In the genomic region with DNA sequence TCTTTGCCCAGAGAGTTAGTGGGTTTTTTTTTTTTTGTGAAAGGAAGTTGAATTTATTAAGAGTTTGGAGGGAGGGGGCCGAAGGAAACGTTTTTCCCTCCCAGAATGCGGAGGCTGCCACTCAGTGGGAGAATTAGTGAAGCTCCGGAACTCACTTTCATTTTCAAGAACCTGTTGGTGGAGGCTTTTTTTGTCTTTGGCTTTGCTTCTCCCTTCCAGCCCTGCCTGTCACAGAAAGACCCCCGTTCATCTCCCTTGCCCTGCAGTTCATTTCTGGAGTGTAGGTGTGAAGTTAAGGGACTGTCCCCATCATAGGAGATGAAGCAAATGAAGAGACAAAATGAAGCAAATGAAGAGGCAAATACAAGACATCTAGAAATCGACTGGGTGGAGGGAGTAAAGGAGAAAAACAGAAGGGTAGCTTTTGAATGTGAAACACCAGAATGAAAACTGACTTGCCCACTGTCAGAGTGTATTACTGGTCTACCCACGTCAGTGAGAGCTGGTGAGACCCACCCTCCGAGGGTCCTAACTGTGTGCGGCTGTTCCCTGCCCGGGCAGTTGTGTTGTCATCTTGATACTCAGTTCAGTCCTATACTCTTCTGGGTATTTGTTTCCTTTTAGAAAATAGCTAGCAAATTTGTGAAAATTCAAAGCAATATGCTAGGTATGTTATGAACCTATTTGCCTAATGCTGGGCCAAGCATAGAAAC, we compare ENCODE assay signal across 7 cellular contexts.
A peak's percentile ranks its signal among the peaks of the same experiment; 100 is the strongest.
DNase-seq lines count a peak whose midpoint lies in the region; ATAC-seq and TF ChIP-seq lines count a peak whose summit lies in the region.

No MANE protein-coding gene starts in this region.

- no peak overlapping the region for H3K4me3 ChIP-seq in hepatocyte

- H3K9me2 ChIP-seq in hepatocyte (replicated peaks; ENCODE audit: insufficient read depth): no peaks in the 10 kb centered on the region

- peak overlapping the region; percentile 42 for H3K27ac Mint-ChIP-seq in activated T-helper 1 cell treated with anti-CD3 and anti-CD28 coated beads, Interleukin-12 subunit alpha, Interleukin-12 subunit beta, Interleukin-2, Interleukin-4 antibody, amounts not matched to agents 30 ng/mL and 10 ng/mL and 1 ng/mL, durations not matched to agents 14 hours and 24 hours and 36 hours
- H3K27ac Mint-ChIP-seq in stimulated activated naive CD8-positive, alpha-beta T cell treated with anti-CD3 and anti-CD28 coated beads, Interleukin-15, Interleukin-2, amounts not matched to agents 100 ng/mL and 50 ng/mL, for 24 hours: peak overlapping the region; percentile 94

- peak; percentile 34 for ATAC-seq in GM18520 (IDR thresholded peaks at IDR 0.05; ENCODE audit: unreplicated experiment)
- ATAC-seq in HG03066 (IDR thresholded peaks at IDR 0.05; ENCODE audit: low read depth, unreplicated experiment): peak; percentile 40

- 77% methylated on average over 10 of the region's 10 CpGs for WGBS in hepatocyte (ENCODE audit: low lambda C conversion rate, missing lambda C conversion rate)

- H3K36me3 ChIP-seq in hepatocyte (replicated peaks; ENCODE audit: insufficient read depth, low read depth): no peaks in the 10 kb centered on the region

- no peak overlapping the region for H2AFZ ChIP-seq in hepatocyte

- no peaks in the 10 kb centered on the region for H3K27me3 ChIP-seq in hepatocyte

- no peaks in the 10 kb centered on the region for H4K20me1 ChIP-seq in hepatocyte (ENCODE audit: insufficient read depth, poor library complexity, severe bottlenecking)

- H3K4me1 ChIP-seq in hepatocyte (ENCODE audit: insufficient read depth): peaks cover 31% of the 10 kb centered on the region

- intact Hi-C loops in activated T-helper 1 cell treated with anti-CD3 and anti-CD28 coated beads, Interleukin-12 subunit alpha, Interleukin-12 subunit beta, Interleukin-2, Interleukin-4 antibody, amounts not matched to agents 30 ng/mL and 10 ng/mL and 1 ng/mL, durations not matched to agents 14 hours and 24 hours and 36 hours (cut with micrococcal nuclease): loop anchor here (1.0 to 2.0 kb wide), 3 partner anchors 92 to 234 kb away; a partner anchor contains a TSS

- H3K79me2 ChIP-seq in hepatocyte: peaks cover 17% of the 10 kb centered on the region

- peak overlapping the region; percentile 70 for H3K4me2 ChIP-seq in hepatocyte

- no peaks in the 10 kb centered on the region for H3K27me3 Mint-ChIP-seq in activated T-helper 1 cell treated with anti-CD3 and anti-CD28 coated beads, Interleukin-12 subunit alpha, Interleukin-12 subunit beta, Interleukin-2, Interleukin-4 antibody, amounts not matched to agents 30 ng/mL and 10 ng/mL and 1 ng/mL, durations not matched to agents 14 hours and 24 hours and 36 hours (ENCODE audit: insufficient read depth)
- H3K27me3 Mint-ChIP-seq in stimulated activated naive CD8-positive, alpha-beta T cell treated with anti-CD3 and anti-CD28 coated beads, Interleukin-15, Interleukin-2, amounts not matched to agents 100 ng/mL and 50 ng/mL, for 24 hours: no peaks in the 10 kb centered on the region

- peaks cover 41% of the 10 kb centered on the region for H3K4me1 Mint-ChIP-seq in activated T-helper 1 cell treated with anti-CD3 and anti-CD28 coated beads, Interleukin-12 subunit alpha, Interleukin-12 subunit beta, Interleukin-2, Interleukin-4 antibody, amounts not matched to agents 30 ng/mL and 10 ng/mL and 1 ng/mL, durations not matched to agents 14 hours and 24 hours and 36 hours (ENCODE audit: low read depth)
- H3K4me1 Mint-ChIP-seq in stimulated activated naive CD8-positive, alpha-beta T cell treated with anti-CD3 and anti-CD28 coated beads, Interleukin-15, Interleukin-2, amounts not matched to agents 100 ng/mL and 50 ng/mL, for 24 hours (ENCODE audit: low read depth): peaks cover 85% of the 10 kb centered on the region

- peak overlapping the region; percentile 74 for H3K4me3 Mint-ChIP-seq in activated T-helper 1 cell treated with anti-CD3 and anti-CD28 coated beads, Interleukin-12 subunit alpha, Interleukin-12 subunit beta, Interleukin-2, Interleukin-4 antibody, amounts not matched to agents 30 ng/mL and 10 ng/mL and 1 ng/mL, durations not matched to agents 14 hours and 24 hours and 36 hours
- peak overlapping the region; percentile 87 for H3K4me3 Mint-ChIP-seq in stimulated activated naive CD8-positive, alpha-beta T cell treated with anti-CD3 and anti-CD28 coated beads, Interleukin-15, Interleukin-2, amounts not matched to agents 100 ng/mL and 50 ng/mL, for 24 hours

- no peaks in the 10 kb centered on the region for H3K9me3 ChIP-seq in hepatocyte (ENCODE audit: low read depth)

- H3K27ac ChIP-seq in hepatocyte: peak overlapping the region; percentile 81

- TF ChIP-seq CTCF in hepatocyte (IDR thresholded peaks at IDR 0.05; ENCODE audit: poor library complexity): peak; percentile 27

- no peaks in the 10 kb centered on the region for H3K9me3 Mint-ChIP-seq in activated T-helper 1 cell treated with anti-CD3 and anti-CD28 coated beads, Interleukin-12 subunit alpha, Interleukin-12 subunit beta, Interleukin-2, Interleukin-4 antibody, amounts not matched to agents 30 ng/mL and 10 ng/mL and 1 ng/mL, durations not matched to agents 14 hours and 24 hours and 36 hours
- H3K9me3 Mint-ChIP-seq in stimulated activated naive CD8-positive, alpha-beta T cell treated with anti-CD3 and anti-CD28 coated beads, Interleukin-15, Interleukin-2, amounts not matched to agents 100 ng/mL and 50 ng/mL, for 24 hours: no peaks in the 10 kb centered on the region

- peaks cover 1% of the 10 kb centered on the region for H3K36me3 Mint-ChIP-seq in activated T-helper 1 cell treated with anti-CD3 and anti-CD28 coated beads, Interleukin-12 subunit alpha, Interleukin-12 subunit beta, Interleukin-2, Interleukin-4 antibody, amounts not matched to agents 30 ng/mL and 10 ng/mL and 1 ng/mL, durations not matched to agents 14 hours and 24 hours and 36 hours (ENCODE audit: low read depth)
- peaks cover 11% of the 10 kb centered on the region for H3K36me3 Mint-ChIP-seq in stimulated activated naive CD8-positive, alpha-beta T cell treated with anti-CD3 and anti-CD28 coated beads, Interleukin-15, Interleukin-2, amounts not matched to agents 100 ng/mL and 50 ng/mL, for 24 hours (ENCODE audit: low read depth)

- no peak for DNase-seq in activated T-helper 1 cell treated with anti-CD3 and anti-CD28 coated beads, Interleukin-12 subunit alpha, Interleukin-12 subunit beta, Interleukin-2, Interleukin-4 antibody, amounts not matched to agents 30 ng/mL and 10 ng/mL and 1 ng/mL, durations not matched to agents 14 hours and 24 hours and 36 hours (ENCODE audit: low spot score)
- DNase-seq in hepatocyte (ENCODE audit: low spot score) (no peak), NCI-H82 treated with DMSO at 0.1 percent for 48 hours (lab: John Stamatoyannopoulos, UW; ENCODE audit: unreplicated experiment) (no peak), activated gamma-delta T cell treated with Interleukin-2 at 50 U/mL for 16 hours (no peak)
